Comparison of ENCODE assay signal across 14 cellular contexts in genomic region chr18:45549296-45549695, GRCh38.
DNase-seq lines count a peak whose midpoint lies in the region; ATAC-seq and TF ChIP-seq lines count a peak whose summit lies in the region.
"Had no signal": no experiment of that assay in that cellular context is flagged by ENCODE, and none has a peak within 500 bp of the region (broad histone marks: within the 10 kb centered on the region; RNA-seq: fewer than 3 reads in every experiment).

No MANE protein-coding gene starts in this region.

- DNase-seq in DMS79 treated with DMSO at 0.1 percent for 48 hours (lab: John Stamatoyannopoulos, UW): peak; percentile 89
- DNase-seq in NCI-H187 treated with DMSO at 0.1 percent for 48 hours (lab: John Stamatoyannopoulos, UW): peak; percentile 42
- peak; percentile 43 to 80 for DNase-seq in NCI-H524 (lab: John Stamatoyannopoulos, UW)
- no peak for DNase-seq in type B pancreatic cell (ENCODE audit: extremely low spot score, unreplicated experiment)
- no peak for DNase-seq in nucleus accumbens (lab: John Stamatoyannopoulos, UW)
- no peak for DNase-seq in aorta
- DNase-seq: C1 segment of cervical spinal cord; CD4-positive, alpha-beta memory T cell; DND-41; GDM1; HCEC 1CT; HFFc6 had no signal

- H3K9me3 Mint-ChIP-seq in nephron (no peaks in the 10 kb centered on the region), type B pancreatic cell (peaks cover 5% of the 10 kb centered on the region)
- H3K9me3 Mint-ChIP-seq: CD4-positive, alpha-beta memory T cell; HFFc6 had no signal

- H3K27me3 ChIP-seq in aorta (ENCODE audit: control insufficient read depth in 1 of 2, insufficient read depth in 2 of 2, low read length in 1 of 2): no peaks in the 10 kb centered on the region

- 73 to 91% methylated on average over 7 of the region's 7 CpGs for WGBS in aorta, 2 donors

- intact Hi-C loops in aorta (cut with DNase I): no loop called here

- no peaks in the 10 kb centered on the region for H3K36me3 ChIP-seq in aorta (ENCODE audit: control insufficient read depth in 1 of 2, insufficient read depth in 2 of 2, low read length in 1 of 2)

- no peak overlapping the region for H3K27ac ChIP-seq in aorta (ENCODE audit: low read depth in 1 of 2, low read length in 2 of 2)

- TF ChIP-seq CTCF in nephron (IDR thresholded peaks at IDR 0.05; ENCODE audit: unreplicated experiment in 3 of 3): no peak
- TF ChIP-seq CTCF in type B pancreatic cell (conservative IDR thresholded peaks at IDR 0.05): no peak

- no peaks in the 10 kb centered on the region for H3K36me3 Mint-ChIP-seq in nephron (ENCODE audit: low read depth)
- H3K36me3 Mint-ChIP-seq in type B pancreatic cell: no peaks in the 10 kb centered on the region
- H3K36me3 Mint-ChIP-seq: CD4-positive, alpha-beta memory T cell had no signal

- peaks cover 52% of the 10 kb centered on the region for H3K4me1 Mint-ChIP-seq in nephron
- H3K4me1 Mint-ChIP-seq in type B pancreatic cell (ENCODE audit: unreplicated experiment): peaks cover 29% of the 10 kb centered on the region
- H3K4me1 Mint-ChIP-seq: B cell; CD4-positive, alpha-beta memory T cell had no signal

- H3K9me3 ChIP-seq in aorta (ENCODE audit: control insufficient read depth, low read length): no peaks in the 10 kb centered on the region

- ATAC-seq in aorta (ENCODE audit: low FRiP score): no peak

- no peak overlapping the region for H3K4me3 ChIP-seq in aorta (ENCODE audit: low read length in 2 of 2)

- H3K27me3 Mint-ChIP-seq in nephron (ENCODE audit: low read depth) (no peaks in the 10 kb centered on the region), type B pancreatic cell (peaks cover 16% of the 10 kb centered on the region)

- peak overlapping the region; percentile 75 to 95 (median 84) for H3K27ac Mint-ChIP-seq in nephron
- no peak overlapping the region for H3K27ac Mint-ChIP-seq in type B pancreatic cell
- H3K27ac Mint-ChIP-seq: B cell; CD4-positive, alpha-beta memory T cell; HFFc6 had no signal

- peaks cover 0 to 3% of the 10 kb centered on the region in 2 donors for H3K4me1 ChIP-seq in aorta (ENCODE audit: control insufficient read depth in 1 of 2, insufficient read depth in 2 of 2, low read length in 2 of 2)

- no peak overlapping the region for H3K4me3 Mint-ChIP-seq in nephron
- H3K4me3 Mint-ChIP-seq in type B pancreatic cell: no peak overlapping the region
- H3K4me3 Mint-ChIP-seq: B cell; CD4-positive, alpha-beta memory T cell; HFFc6 had no signal

Comparison
In these comparisons a context has a peak if more than half of its experiments do, and no peak if none do; other contexts are left out.
1. DNase-seq: peak in DMS79 treated with DMSO at 0.1 percent for 48 hours (single experiment), NCI-H187 treated with DMSO at 0.1 percent for 48 hours (single experiment) and NCI-H524 (2 of 2); none in type B pancreatic cell (single experiment), nucleus accumbens (0 of 56) and aorta (0 of 2).